In the genomic region with DNA sequence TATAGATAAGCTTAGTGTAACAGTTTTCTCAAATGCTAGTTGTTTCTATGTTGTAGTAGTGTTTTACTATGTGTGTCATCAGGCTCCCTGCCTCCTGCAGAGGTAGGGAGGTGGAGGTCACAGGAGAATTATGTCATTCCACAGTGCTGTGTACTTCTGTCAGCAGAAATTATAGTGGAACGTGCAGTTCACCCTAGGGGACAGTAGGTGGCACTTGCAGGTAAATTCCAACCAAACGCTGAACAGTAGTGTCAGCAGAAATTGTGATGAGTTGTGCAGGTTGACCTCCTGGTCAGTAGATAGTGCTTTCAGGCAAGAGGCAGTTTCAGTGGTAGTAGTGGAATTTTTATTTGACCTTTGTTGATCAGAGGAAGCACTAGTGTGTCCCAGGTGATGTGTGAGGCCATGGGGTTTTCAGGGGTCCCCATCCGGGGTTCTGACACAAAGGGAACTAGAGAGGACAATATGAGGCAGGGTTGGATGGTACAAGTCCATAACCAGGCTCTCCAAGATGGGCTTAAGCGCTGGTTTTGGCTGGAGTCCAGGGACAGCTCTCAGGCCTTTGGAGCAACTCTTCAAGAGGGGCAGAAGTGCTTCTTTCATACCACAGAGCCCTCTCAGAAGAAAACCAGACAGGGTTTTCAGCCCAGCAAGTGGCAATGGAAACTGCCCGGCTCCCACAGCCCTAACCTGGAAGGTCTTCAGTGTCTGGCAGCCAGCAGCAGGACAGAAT, we compare ENCODE assay signal across 7 cellular contexts.
DNase-seq lines count a peak whose midpoint lies in the region; ATAC-seq, FAIRE-seq and TF ChIP-seq lines count a peak whose summit lies in the region.

No MANE protein-coding gene starts in this region.

- H3K9me3 ChIP-seq in GM12878 (replicated peaks; ENCODE audit: control insufficient read depth, insufficient read depth, low read length) (no peaks in the 10 kb centered on the region), transverse colon (no peaks in the 10 kb centered on the region)

- no peaks in the 10 kb centered on the region for H3K4me1 ChIP-seq in GM12878 (ENCODE audit: control insufficient read depth, insufficient read depth, low read length)
- H3K4me1 ChIP-seq in transverse colon = no peaks in the 10 kb centered on the region

- SMC1A ChIA-PET in GM12878 (lab: Charles Lee; ENCODE audit: uncharacterized antibody, unreplicated experiment) = interaction anchor here (1.2 to 1.4 kb wide), 2 partner anchors 11 to 1344 kb away, joined by 3 to 4 read pairs; no protein-coding TSS in a partner anchor

- H3K4me2 ChIP-seq in GM12878 (ENCODE audit: control insufficient read depth, insufficient read depth) = no peak overlapping the region

- H3K4me3 ChIP-seq in GM12865 (ENCODE audit: low read depth, low read length) (no peak overlapping the region), GM12878 (no peak overlapping the region), transverse colon (no peak overlapping the region)

- TF ChIP-seq POLR2A in GM12878 (IDR thresholded peaks at IDR 0.05; ENCODE audit: low read depth, low read length) (no peak), transverse colon (IDR thresholded peaks at IDR 0.05) (no peak)

- no peak overlapping the region for H3K9ac ChIP-seq in GM12878 (ENCODE audit: control insufficient read depth, insufficient read depth, low read length)

- no peak overlapping the region for H2AFZ ChIP-seq in GM12878 (ENCODE audit: control insufficient read depth, low read depth, low read length)

- no TSS peak for BruUV-seq in GM12878 (replicated peaks; lab: Mats Ljungman, UMichigan)

- TF ChIP-seq CTCF in GM12865 (IDR thresholded peaks at IDR 0.05; ENCODE audit: insufficient read depth, low read depth, low read length, missing control alignments) = peak; percentile 73
- TF ChIP-seq CTCF in GM12878 (IDR thresholded peaks at IDR 0.05 in 2 of 3, conservative IDR thresholded peaks at IDR 0.05 in 1 of 3; ENCODE audit: control insufficient read depth in 2 of 3, extremely low read depth in 1 of 3, insufficient read depth in 1 of 3, low read depth in 3 of 3, low read length in 3 of 3) = peak; percentile 71 to 72 (median 71); a peak in 5 of 6 replicates
- TF ChIP-seq CTCF in transverse colon (IDR thresholded peaks at IDR 0.05) = peak; percentile 39 to 57 (median 43)

- CTCF ChIA-PET in GM12878 (lab: Yijun Ruan, JAX) = interaction anchor here (0.6 to 2.0 kb wide), 6 partner anchors 21 to 1347 kb away, joined by 3 to 12 read pairs (median 4); no protein-coding TSS in a partner anchor

- POLR2A ChIA-PET in GM12878 (lab: Charles Lee) = no interaction called here

- intact Hi-C loops in GM12878 (cut with micrococcal nuclease; ENCODE audit: unreplicated experiment) = loop anchor here (2.0 to 10.0 kb wide), 4 partner anchors 527 to 1345 kb away; no protein-coding TSS in a partner anchor
- intact Hi-C loops in transverse colon (cut with DNase I; ENCODE audit: low total_unique reads) = no loop called here

- TF ChIP-seq EP300 in GM12878 (IDR thresholded peaks at IDR 0.05; ENCODE audit: borderline replicate concordance in 1 of 2, control insufficient read depth in 1 of 2, low read depth in 2 of 2, low read length in 2 of 2) = no peak
- no peak for TF ChIP-seq EP300 in transverse colon (IDR thresholded peaks at IDR 0.05; ENCODE audit: low read depth)

- H3K27ac ChIP-seq in GM12878 (ENCODE audit: control insufficient read depth, insufficient read depth) (no peak overlapping the region), transverse colon (no peak overlapping the region)

- H3K27me3 ChIP-seq in GM12878 (replicated peaks in 1 of 2; ENCODE audit: control insufficient read depth in 2 of 2, insufficient read depth in 2 of 2, low read length in 1 of 2) (no peaks in the 10 kb centered on the region), transverse colon (no peaks in the 10 kb centered on the region)

- FAIRE-seq in GM12878 (lab: Jason Lieb, UNC) = peak; percentile 69

- in situ Hi-C loops in GM12878 (cut with MboI) (loop anchor here (25.0 kb wide), 1 partner anchor 989 kb away; no protein-coding TSS in a partner anchor), transverse colon (cut with MboI; ENCODE audit: low pct_ligation_motif_present in 1 of 4, low pct_unique_long_range_greater_than_20kb in 1 of 4, low sequenced_read_pairs in 3 of 4) (no loop called here)

- 17% methylated on average over 5 of the region's 5 CpGs for WGBS in GM12878 (ENCODE audit: insufficient coverage, insufficient replicate concordance, low lambda C conversion rate, missing lambda C conversion rate)
- 46 to 50% methylated on average over 2 to 5 of the region's 5 CpGs for WGBS in transverse colon (ENCODE audit: low coverage in 1 of 2), 2 donors

- peak; percentile 64 for TF ChIP-seq RAD21 in GM12878 (IDR thresholded peaks at IDR 0.05; ENCODE audit: insufficient read depth, low read depth, low read length)

- no peaks in the 10 kb centered on the region for H3K79me2 ChIP-seq in GM12878 (ENCODE audit: control insufficient read depth, insufficient read depth, low read length)

- ATAC-seq in GM21515 (IDR thresholded peaks at IDR 0.05; ENCODE audit: unreplicated experiment) = peak; percentile 93
- peak; percentile 97 for ATAC-seq in HG03521 (IDR thresholded peaks at IDR 0.05; ENCODE audit: unreplicated experiment)
- peak; percentile 88 for ATAC-seq in GM12878

- H4K20me1 ChIP-seq in GM12878 (ENCODE audit: control insufficient read depth, insufficient read depth) = no peaks in the 10 kb centered on the region

- H3K36me3 ChIP-seq in GM12878 (ENCODE audit: control insufficient read depth in 2 of 2, insufficient read depth in 2 of 2, low read length in 1 of 2) (no peaks in the 10 kb centered on the region), transverse colon (no peaks in the 10 kb centered on the region)

- RAD21 ChIA-PET in GM12878 (lab: Charles Lee; ENCODE audit: unreplicated experiment) = no interaction called here

- DNase-seq in GM12865 (ENCODE audit: low read depth) = peak; percentile 65
- peak; percentile 63 for DNase-seq in NCI-H82 (lab: John Stamatoyannopoulos, UW)
- no peak for DNase-seq in GM12878 (ENCODE audit: low read depth, low spot score)
- DNase-seq in kidney tubule cell (ENCODE audit: low spot score) = peak; percentile 87
- DNase-seq in transverse colon = peak; percentile 25

TF ChIP-seq in GM12878, 131 proteins besides CTCF, POLR2A, EP300 and RAD21:
- TF ChIP-seq, protein P1, sequence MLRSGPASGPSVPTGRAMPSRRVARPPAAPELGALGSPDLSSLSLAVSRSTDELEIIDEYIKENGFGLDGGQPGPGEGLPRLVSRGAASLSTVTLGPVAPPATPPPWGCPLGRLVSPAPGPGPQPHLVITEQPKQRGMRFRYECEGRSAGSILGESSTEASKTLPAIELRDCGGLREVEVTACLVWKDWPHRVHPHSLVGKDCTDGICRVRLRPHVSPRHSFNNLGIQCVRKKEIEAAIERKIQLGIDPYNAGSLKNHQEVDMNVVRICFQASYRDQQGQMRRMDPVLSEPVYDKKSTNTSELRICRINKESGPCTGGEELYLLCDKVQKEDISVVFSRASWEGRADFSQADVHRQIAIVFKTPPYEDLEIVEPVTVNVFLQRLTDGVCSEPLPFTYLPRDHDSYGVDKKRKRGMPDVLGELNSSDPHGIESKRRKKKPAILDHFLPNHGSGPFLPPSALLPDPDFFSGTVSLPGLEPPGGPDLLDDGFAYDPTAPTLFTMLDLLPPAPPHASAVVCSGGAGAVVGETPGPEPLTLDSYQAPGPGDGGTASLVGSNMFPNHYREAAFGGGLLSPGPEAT (IDR thresholded peaks at IDR 0.05; ENCODE audit: low read depth) = no peak
- peak; percentile 63; the same call in 1 of the 2 replicates for TF ChIP-seq SMC3 (IDR thresholded peaks at IDR 0.05; ENCODE audit: borderline replicate concordance, low read length)
TF ChIP-seq in GM12878: peak in this region for 1.
